In the genomic region with DNA sequence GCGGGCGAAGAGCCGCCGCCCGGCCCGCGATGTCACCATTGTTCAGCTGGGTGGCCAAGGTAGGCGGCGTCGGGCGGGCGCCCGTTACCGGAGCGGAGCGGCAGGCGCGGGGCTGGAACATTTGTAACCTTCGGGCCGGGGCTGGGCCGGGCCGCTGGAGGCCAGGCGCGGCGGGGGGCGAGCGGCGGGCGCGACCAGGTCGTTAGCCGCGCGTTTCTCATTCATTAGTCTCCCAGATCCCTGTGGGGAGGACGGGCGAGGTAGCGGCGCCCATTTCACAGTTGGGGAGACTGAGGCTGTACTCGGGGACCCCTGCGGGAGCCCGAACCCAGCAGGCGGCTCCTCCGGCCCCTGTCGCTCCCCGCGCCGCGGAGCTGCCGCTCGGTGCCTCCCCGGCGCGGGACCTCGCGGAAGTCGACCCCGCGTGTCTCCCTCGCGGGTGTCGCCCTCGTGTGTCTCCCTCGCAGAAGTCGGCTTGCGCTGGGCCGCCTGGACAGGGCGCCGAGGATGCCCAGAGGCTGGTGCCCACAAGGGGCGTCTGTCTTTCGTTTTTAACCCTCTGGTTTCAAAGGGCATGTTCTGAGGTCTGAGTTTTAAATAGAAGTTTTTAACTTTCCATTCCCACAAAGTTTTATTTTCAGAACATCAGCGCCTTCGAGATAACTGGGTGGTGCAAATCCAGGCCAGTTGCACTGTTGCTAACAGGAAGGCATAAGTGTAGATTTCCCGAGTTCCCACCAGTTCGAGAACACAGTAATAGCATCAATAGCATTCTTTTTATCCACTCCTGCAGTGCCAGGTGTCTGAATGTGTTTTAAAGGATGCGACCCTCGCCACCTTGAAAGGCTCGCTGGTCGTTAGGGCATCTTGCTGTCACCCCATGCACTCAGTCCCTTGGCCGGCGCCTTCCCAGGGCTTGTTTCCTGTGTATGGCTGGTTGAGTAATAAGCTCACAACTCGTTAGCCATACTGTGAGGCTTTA, we compare ENCODE assay signal across 8 cellular contexts. TPM values are rescaled to one million over a fixed set of nuclear protein-coding genes. Genes with fewer than 3 reads are reported as not detected.
DNase-seq lines count a peak whose midpoint lies in the region; ATAC-seq and TF ChIP-seq lines count a peak whose summit lies in the region.

No MANE protein-coding gene starts in this region.

- H3K9me3 Mint-ChIP-seq in T-helper 1 cell treated with Interleukin-12 subunit alpha and Interleukin-12 subunit beta and Interleukin-4 antibody, amounts not matched to agents 30 μg/mL and 1 μg/mL, for 36 hours = no peaks in the 10 kb centered on the region

- peak overlapping the region; percentile 52 for H3K27ac Mint-ChIP-seq in T-helper 1 cell treated with Interleukin-12 subunit alpha and Interleukin-12 subunit beta and Interleukin-4 antibody, amounts not matched to agents 30 μg/mL and 1 μg/mL, for 36 hours

- TF ChIP-seq CTCF in GM20000 (IDR thresholded peaks at IDR 0.05; ENCODE audit: extremely low read depth, missing control alignments) (peak; percentile 70), vagina (IDR thresholded peaks at IDR 0.05) (peak; percentile 31 to 50 (median 39))

- peaks cover 8% of the 10 kb centered on the region for H3K27me3 Mint-ChIP-seq in T-helper 1 cell treated with Interleukin-12 subunit alpha and Interleukin-12 subunit beta and Interleukin-4 antibody, amounts not matched to agents 30 μg/mL and 1 μg/mL, for 36 hours (ENCODE audit: low read depth)

- ATAC-seq in left ventricle myocardium superior = peak; percentile 83

- no peaks in the 10 kb centered on the region for H3K9me3 ChIP-seq in vagina

- H3K4me3 ChIP-seq in vagina = peak overlapping the region; percentile 90 to 96

- H3K4me1 ChIP-seq in vagina = peaks cover 32% of the 10 kb centered on the region

- H3K4me1 Mint-ChIP-seq in T-helper 1 cell treated with Interleukin-12 subunit alpha and Interleukin-12 subunit beta and Interleukin-4 antibody, amounts not matched to agents 30 μg/mL and 1 μg/mL, for 36 hours (ENCODE audit: low read depth) = peaks cover 20% of the 10 kb centered on the region

- H3K4me3 Mint-ChIP-seq in T-helper 1 cell treated with Interleukin-12 subunit alpha and Interleukin-12 subunit beta and Interleukin-4 antibody, amounts not matched to agents 30 μg/mL and 1 μg/mL, for 36 hours = peak overlapping the region; percentile 74

- peak overlapping the region; percentile 98 for H3K27ac ChIP-seq in vagina

- no peaks in the 10 kb centered on the region for H3K36me3 ChIP-seq in vagina

- peaks cover 4% of the 10 kb centered on the region for H3K36me3 Mint-ChIP-seq in T-helper 1 cell treated with Interleukin-12 subunit alpha and Interleukin-12 subunit beta and Interleukin-4 antibody, amounts not matched to agents 30 μg/mL and 1 μg/mL, for 36 hours (ENCODE audit: low read depth)

- TF ChIP-seq POLR2A in vagina (IDR thresholded peaks at IDR 0.05) = no peak

- DNase-seq in DMS114 treated with DMSO at 0.1 percent for 48 hours (lab: John Stamatoyannopoulos, UW; ENCODE audit: unreplicated experiment) (peak; percentile 15), GM20000 (ENCODE audit: low spot score) (peak; percentile 80), HT-29 (ENCODE audit: low spot score) (peak; percentile 74), amniotic stem cell (lab: John Stamatoyannopoulos, UW) (peak; percentile 35), left ventricle myocardium superior (peak; percentile 87), putamen (ENCODE audit: low spot score) (peak; percentile 62), vagina (ENCODE audit: extremely low spot score in 2 of 2) (no peak)

- intact Hi-C loops in left ventricle myocardium superior (cut with micrococcal nuclease) = no loop called here
- intact Hi-C loops in vagina (cut with DNase I) = loop anchor here (10.0 kb wide), 3 partner anchors 57 to 887 kb away; partner anchors contain the start of genes FAM114A1 and TBC1D1

- no peaks in the 10 kb centered on the region for H3K27me3 ChIP-seq in vagina

RNA-seq across cellular contexts. Expression of gene PTTG2, which starts 17.6 kb away (rescaled TPM):
- not detected in 2 replicates for total RNA-seq in HT-29 (2014; rRNA removed; shearing (Covaris generic))
- total RNA-seq in left ventricle myocardium superior (1.0 TPM), vagina (2.5 TPM)

Comparison
In these comparisons a context has a peak if more than half of its experiments do, and no peak if none do; other contexts are left out.
1. DNase-seq: peak in DMS114 treated with DMSO at 0.1 percent for 48 hours (single experiment), GM20000 (single experiment), HT-29 (single experiment), amniotic stem cell (single experiment), left ventricle myocardium superior (single experiment) and putamen (single experiment); none in vagina (0 of 2).